10 cellular contexts compared by ENCODE assay signal in genomic region chr14:90274019-90274418, GRCh38. TPM values are rescaled to one million over a fixed set of nuclear protein-coding genes. Genes with fewer than 3 reads are reported as not detected.
DNase-seq lines count a peak whose midpoint lies in the region; ATAC-seq and TF ChIP-seq lines count a peak whose summit lies in the region.
"Had no signal": no experiment of that assay in that cellular context is flagged by ENCODE, and none has a peak within 500 bp of the region (broad histone marks: within the 10 kb centered on the region; RNA-seq: fewer than 3 reads in every experiment).

No MANE protein-coding gene starts in this region.

- peak overlapping the region; percentile 96 for H3K27ac Mint-ChIP-seq in activated T-cell treated with anti-CD3 and anti-CD28 coated beads, Interleukin-2, amount 50 U/mL, for 24 hours
- peak overlapping the region; percentile 87 for H3K27ac Mint-ChIP-seq in activated CD8-positive, alpha-beta T cell treated with anti-CD3 and anti-CD28 coated beads for 36 hours
- H3K27ac Mint-ChIP-seq in stimulated activated naive CD8-positive, alpha-beta T cell treated with anti-CD3 and anti-CD28 coated beads, Interleukin-15, Interleukin-2, amounts not matched to agents 100 ng/mL and 50 ng/mL, for 24 hours: peak overlapping the region; percentile 55

- no peak for DNase-seq in activated T-cell treated with anti-CD3 and anti-CD28 coated beads, Interleukin-2, amount 50 U/mL, for 24 hours
- no peak for DNase-seq in activated T-cell treated with anti-CD3 and anti-CD28 coated beads, Interleukin-2, amount 50 U/mL, for 1 hour
- no peak for DNase-seq in activated CD8-positive, alpha-beta T cell treated with anti-CD3 and anti-CD28 coated beads for 36 hours
- DNase-seq in left ventricle myocardium inferior (no peak), OCI-M1 (lab: John Stamatoyannopoulos, UW) (no peak), dedifferentiated amniotic fluid mesenchymal stem cell (ENCODE audit: extremely low spot score) (no peak), dermis blood vessel endothelial cell (no peak)
- DNase-seq: NCI-H524 treated with DMSO at 0.1 percent for 48 hours had no signal

- intact Hi-C loops in activated CD8-positive, alpha-beta T cell treated with anti-CD3 and anti-CD28 coated beads for 36 hours (cut with micrococcal nuclease): no loop called here
- intact Hi-C loops in left ventricle myocardium inferior (cut with micrococcal nuclease): no loop called here

- H3K36me3 ChIP-seq in left ventricle myocardium inferior: peaks cover 74% of the 10 kb centered on the region

- peaks cover 36% of the 10 kb centered on the region for H3K4me1 ChIP-seq in left ventricle myocardium inferior

- H3K27me3 Mint-ChIP-seq in activated T-cell treated with anti-CD3 and anti-CD28 coated beads, Interleukin-2, amount 50 U/mL, for 24 hours: no peaks in the 10 kb centered on the region
- no peaks in the 10 kb centered on the region for H3K27me3 Mint-ChIP-seq in activated CD8-positive, alpha-beta T cell treated with anti-CD3 and anti-CD28 coated beads for 36 hours
- no peaks in the 10 kb centered on the region for H3K27me3 Mint-ChIP-seq in stimulated activated naive CD8-positive, alpha-beta T cell treated with anti-CD3 and anti-CD28 coated beads, Interleukin-15, Interleukin-2, amounts not matched to agents 100 ng/mL and 50 ng/mL, for 24 hours

- CTCF ChIA-PET in activated CD8-positive, alpha-beta T cell treated with anti-CD3 and anti-CD28 coated beads for 36 hours (lab: Charles Lee): no interaction called here

- H3K36me3 Mint-ChIP-seq in activated T-cell treated with anti-CD3 and anti-CD28 coated beads, Interleukin-2, amount 50 U/mL, for 24 hours (ENCODE audit: low read depth): peaks cover 96% of the 10 kb centered on the region
- H3K36me3 Mint-ChIP-seq in activated CD8-positive, alpha-beta T cell treated with anti-CD3 and anti-CD28 coated beads for 36 hours (ENCODE audit: low read depth): peaks cover 39% of the 10 kb centered on the region
- peaks cover 68% of the 10 kb centered on the region for H3K36me3 Mint-ChIP-seq in stimulated activated naive CD8-positive, alpha-beta T cell treated with anti-CD3 and anti-CD28 coated beads, Interleukin-15, Interleukin-2, amounts not matched to agents 100 ng/mL and 50 ng/mL, for 24 hours (ENCODE audit: low read depth)

- H3K4me1 Mint-ChIP-seq in activated T-cell treated with anti-CD3 and anti-CD28 coated beads, Interleukin-2, amount 50 U/mL, for 24 hours (ENCODE audit: low read depth): peaks cover 24% of the 10 kb centered on the region
- H3K4me1 Mint-ChIP-seq in activated CD8-positive, alpha-beta T cell treated with anti-CD3 and anti-CD28 coated beads for 36 hours (ENCODE audit: low read depth): peaks cover 13% of the 10 kb centered on the region
- H3K4me1 Mint-ChIP-seq in stimulated activated naive CD8-positive, alpha-beta T cell treated with anti-CD3 and anti-CD28 coated beads, Interleukin-15, Interleukin-2, amounts not matched to agents 100 ng/mL and 50 ng/mL, for 24 hours (ENCODE audit: low read depth): peaks cover 16% of the 10 kb centered on the region

- H3K9me3 ChIP-seq in left ventricle myocardium inferior (replicated peaks): no peaks in the 10 kb centered on the region

- no peak for ATAC-seq in activated CD8-positive, alpha-beta T cell treated with anti-CD3 and anti-CD28 coated beads for 36 hours

- no peak overlapping the region for H3K4me3 ChIP-seq in left ventricle myocardium inferior

- H3K4me3 Mint-ChIP-seq in activated T-cell treated with anti-CD3 and anti-CD28 coated beads, Interleukin-2, amount 50 U/mL, for 24 hours: no peak overlapping the region
- H3K4me3 Mint-ChIP-seq in activated CD8-positive, alpha-beta T cell treated with anti-CD3 and anti-CD28 coated beads for 36 hours: no peak overlapping the region
- no peak overlapping the region for H3K4me3 Mint-ChIP-seq in stimulated activated naive CD8-positive, alpha-beta T cell treated with anti-CD3 and anti-CD28 coated beads, Interleukin-15, Interleukin-2, amounts not matched to agents 100 ng/mL and 50 ng/mL, for 24 hours

- H3K27me3 ChIP-seq in left ventricle myocardium inferior (ENCODE audit: low read depth): no peaks in the 10 kb centered on the region

- no peak for TF ChIP-seq CTCF in activated CD8-positive, alpha-beta T cell treated with anti-CD3 and anti-CD28 coated beads for 36 hours (IDR thresholded peaks at IDR 0.05)
- no peak for TF ChIP-seq CTCF in left ventricle myocardium inferior (IDR thresholded peaks at IDR 0.05; ENCODE audit: borderline replicate concordance)

- H3K9me3 Mint-ChIP-seq in activated T-cell treated with anti-CD3 and anti-CD28 coated beads, Interleukin-2, amount 50 U/mL, for 24 hours: no peaks in the 10 kb centered on the region
- H3K9me3 Mint-ChIP-seq in activated CD8-positive, alpha-beta T cell treated with anti-CD3 and anti-CD28 coated beads for 36 hours: no peaks in the 10 kb centered on the region
- no peaks in the 10 kb centered on the region for H3K9me3 Mint-ChIP-seq in stimulated activated naive CD8-positive, alpha-beta T cell treated with anti-CD3 and anti-CD28 coated beads, Interleukin-15, Interleukin-2, amounts not matched to agents 100 ng/mL and 50 ng/mL, for 24 hours

- H3K27ac ChIP-seq in left ventricle myocardium inferior (replicated peaks): peak overlapping the region; percentile 36
- H3K27ac ChIP-seq: KMS-11 had no signal

- POLR2A ChIA-PET in activated CD8-positive, alpha-beta T cell treated with anti-CD3 and anti-CD28 coated beads for 36 hours (lab: Charles Lee): interaction anchor here (1.0 to 1.4 kb wide), 2 partner anchors 9 to 122 kb away, joined by 4 read pairs; no protein-coding TSS in a partner anchor

RNA-seq across cellular contexts. Expression of gene PSMC1, which starts 17.7 kb away (rescaled TPM):
- 100 to 1,000 TPM; 101 to 105 TPM for total RNA-seq in activated CD8-positive, alpha-beta T cell treated with anti-CD3 and anti-CD28 coated beads for 36 hours
- total RNA-seq in left ventricle myocardium inferior: 121 TPM
- total RNA-seq in dermis blood vessel endothelial cell: 179 and 245 TPM in 2 replicates

RNA-seq across cellular contexts. Expression of gene NRDE2, which starts 57.7 kb away (rescaled TPM):
- 10 to 100 TPM; 19.2 to 21.0 TPM for total RNA-seq in activated CD8-positive, alpha-beta T cell treated with anti-CD3 and anti-CD28 coated beads for 36 hours
- total RNA-seq in left ventricle myocardium inferior: 10.5 TPM
- 12.3 and 13.3 TPM in 2 replicates for total RNA-seq in dermis blood vessel endothelial cell
